ENCODE assay signal across 1 cellular context in genomic region chr19:46404039-46404883, GRCh38.
TF ChIP-seq lines count a peak whose summit lies in the region.

No MANE protein-coding gene starts in this region.

TF ChIP-seq in HepG2, 621 proteins besides CTCF, POLR2A, EP300 and RAD21 (continued from another document and continues in another):
- TF ChIP-seq TERF1 (CRISPR knock-in tag; IDR thresholded peaks at IDR 0.05): 0 out of 2 replicates have a peak, but pooled peaks have one; percentile 27
- no peak; the same call in 1 of the 2 replicates for TF ChIP-seq ETV6 (CRISPR knock-in tag; conservative IDR thresholded peaks at IDR 0.05)
- TF ChIP-seq TRAFD1 (CRISPR knock-in tag; IDR thresholded peaks at IDR 0.05; ENCODE audit: borderline replicate concordance): peak; percentile 35; the same call in 1 of the 2 replicates
- TF ChIP-seq GATAD1 (CRISPR knock-in tag; IDR thresholded peaks at IDR 0.05): 0 out of 2 replicates have a peak, but pooled peaks have one; percentile 34
- TF ChIP-seq RFX3 (CRISPR knock-in tag; IDR thresholded peaks at IDR 0.05): peak; percentile 32; the same call in 1 of the 2 replicates
- TF ChIP-seq ZBTB20 (CRISPR knock-in tag; IDR thresholded peaks at IDR 0.05; ENCODE audit: borderline replicate concordance, low read depth): peak; percentile 58; the same call in 1 of the 2 replicates
- peak; percentile 87 for TF ChIP-seq ZFY (CRISPR knock-in tag; IDR thresholded peaks at IDR 0.05)
- TF ChIP-seq ZNF781 (CRISPR knock-in tag; IDR thresholded peaks at IDR 0.05; ENCODE audit: borderline replicate concordance, not compliant biosample characterization): peak; percentile 71
- TF ChIP-seq CREB3 (CRISPR knock-in tag; IDR thresholded peaks at IDR 0.05): 0 out of 2 replicates have a peak, but pooled peaks have one; percentile 71
- TF ChIP-seq ZSCAN31 (CRISPR knock-in tag; IDR thresholded peaks at IDR 0.05; ENCODE audit: low read depth): peak; percentile 55; the same call in 1 of the 2 replicates
- no peak for TF ChIP-seq MXD4 (CRISPR knock-in tag; IDR thresholded peaks at IDR 0.05)
- peak; percentile 49 for TF ChIP-seq KMT2B (CRISPR knock-in tag; IDR thresholded peaks at IDR 0.05)
- TF ChIP-seq TBP (CRISPR knock-in tag; IDR thresholded peaks at IDR 0.05): no peak
- no peak for TF ChIP-seq MED13 (CRISPR knock-in tag; IDR thresholded peaks at IDR 0.05)
- peak; percentile 63 for TF ChIP-seq PAXIP1 (CRISPR knock-in tag; conservative IDR thresholded peaks at IDR 0.05)
- TF ChIP-seq ZNF713 (CRISPR knock-in tag; IDR thresholded peaks at IDR 0.05): peak; percentile 98
- TF ChIP-seq SMYD3 (CRISPR knock-in tag; IDR thresholded peaks at IDR 0.05): peak; percentile 35; the same call in 1 of the 2 replicates
- no peak for TF ChIP-seq ZNF136 (CRISPR knock-in tag; IDR thresholded peaks at IDR 0.05; ENCODE audit: low read depth)
- peak; percentile 20; the same call in 1 of the 2 replicates for TF ChIP-seq NR1H2 (CRISPR knock-in tag; IDR thresholded peaks at IDR 0.05; ENCODE audit: borderline replicate concordance, low read depth)
- TF ChIP-seq ZFX (CRISPR knock-in tag; IDR thresholded peaks at IDR 0.05; ENCODE audit: low read depth): peak; percentile 90
- TF ChIP-seq NAIF1 (CRISPR knock-in tag; IDR thresholded peaks at IDR 0.05; ENCODE audit: borderline replicate concordance): 0 out of 2 replicates have a peak, but pooled peaks have one; percentile 58
- no peak for TF ChIP-seq PHB2 (IDR thresholded peaks at IDR 0.05; ENCODE audit: partially characterized antibody)
- 0 out of 2 replicates have a peak, but pooled peaks have one; percentile 39 for TF ChIP-seq ZBTB10 (CRISPR knock-in tag; IDR thresholded peaks at IDR 0.05; ENCODE audit: borderline replicate concordance)
- TF ChIP-seq MLX (CRISPR knock-in tag; IDR thresholded peaks at IDR 0.05): 0 out of 2 replicates have a peak, but pooled peaks have one; percentile 13
- TF ChIP-seq ZSCAN5A (CRISPR knock-in tag; IDR thresholded peaks at IDR 0.05; ENCODE audit: borderline replicate concordance): peak; percentile 84; the same call in 1 of the 2 replicates
- TF ChIP-seq ZNF670 (CRISPR knock-in tag; IDR thresholded peaks at IDR 0.05; ENCODE audit: borderline replicate concordance): peak; percentile 67; the same call in 1 of the 2 replicates
- TF ChIP-seq ZNF143 (CRISPR knock-in tag; IDR thresholded peaks at IDR 0.05): peak; percentile 15; the same call in 1 of the 2 replicates
- peak; percentile 71 for TF ChIP-seq HNF1B (CRISPR knock-in tag; IDR thresholded peaks at IDR 0.05)
- no peak for TF ChIP-seq ZNF7 (CRISPR knock-in tag; IDR thresholded peaks at IDR 0.05)
- peak; percentile 76 for TF ChIP-seq HNRNPLL (IDR thresholded peaks at IDR 0.05; ENCODE audit: low read depth, low read length, poor library complexity, severe bottlenecking)
- TF ChIP-seq NONO (IDR thresholded peaks at IDR 0.05): no peak
- peak; percentile 34 for TF ChIP-seq NONO (CRISPR knock-in tag; conservative IDR thresholded peaks at IDR 0.05)
- TF ChIP-seq NFAT5 (CRISPR knock-in tag; IDR thresholded peaks at IDR 0.05): 0 out of 2 replicates have a peak, but pooled peaks have one; percentile 19
- TF ChIP-seq RORA (CRISPR knock-in tag; IDR thresholded peaks at IDR 0.05): no peak
- no peak for TF ChIP-seq ZNF3 (CRISPR knock-in tag; IDR thresholded peaks at IDR 0.05)
- TF ChIP-seq ISX (CRISPR knock-in tag; conservative IDR thresholded peaks at IDR 0.05): 0 out of 2 replicates have a peak, but pooled peaks have one; percentile 47
- peak; percentile 43; the same call in 1 of the 2 replicates for TF ChIP-seq DR1 (CRISPR knock-in tag; IDR thresholded peaks at IDR 0.05)
- TF ChIP-seq ZNF567 (CRISPR knock-in tag; IDR thresholded peaks at IDR 0.05; ENCODE audit: borderline replicate concordance): peak; percentile 16
- peak; percentile 80; the same call in 1 of the 2 replicates for TF ChIP-seq KLF6 (CRISPR knock-in tag; IDR thresholded peaks at IDR 0.05)
- TF ChIP-seq HNRNPH1 (optimal IDR thresholded peaks at IDR 0.05; ENCODE audit: low read depth, low read length): no peak
- TF ChIP-seq HMGA1 (CRISPR knock-in tag; conservative IDR thresholded peaks at IDR 0.05): no peak
- 0 out of 2 replicates have a peak, but pooled peaks have one; percentile 33 for TF ChIP-seq ZNF564 (CRISPR knock-in tag; IDR thresholded peaks at IDR 0.05)
- TF ChIP-seq SALL1 (CRISPR knock-in tag; IDR thresholded peaks at IDR 0.05): peak; percentile 10; the same call in 1 of the 2 replicates
